In the genomic region with DNA sequence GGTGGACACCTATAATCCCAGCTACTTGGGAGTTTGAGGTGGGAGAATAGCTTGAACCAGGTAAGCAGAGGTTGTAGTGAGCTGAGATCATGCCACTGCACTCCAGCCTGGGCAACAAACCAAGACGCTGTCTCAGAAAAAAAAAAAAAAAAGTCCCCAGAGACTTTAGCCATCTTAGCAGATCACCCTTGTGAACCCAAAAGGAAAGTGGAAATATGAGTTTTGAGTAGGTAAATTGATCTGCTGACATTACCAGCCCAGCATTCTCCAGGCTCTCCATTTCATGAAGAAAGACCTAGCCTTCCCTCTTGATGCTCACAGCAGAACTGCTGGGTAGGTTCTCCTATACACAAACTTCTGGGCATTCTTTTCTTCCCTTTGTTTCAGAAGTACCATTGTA, we compare ENCODE assay signal across 19 cellular contexts.
"Had no signal": no experiment of that assay in that cellular context is flagged by ENCODE, and none has a peak within 500 bp of the region (broad histone marks: within the 10 kb centered on the region; RNA-seq: fewer than 3 reads in every experiment).

No MANE protein-coding gene starts in this region.

- H3K36me3 ChIP-seq: gastrocnemius medialis, heart right ventricle, pancreas, stomach, thoracic aorta had no signal

- H3K4me3 ChIP-seq: dorsolateral prefrontal cortex, gastrocnemius medialis, heart right ventricle, mucosa of descending colon, pancreas, stomach, thoracic aorta had no signal

- H3K9me3 ChIP-seq: gastrocnemius medialis, heart right ventricle, mucosa of descending colon, pancreas, stomach, thoracic aorta had no signal

- DNase-seq: cortex of kidney; dorsolateral prefrontal cortex; effector CD8-positive, alpha-beta T cell; gastrocnemius medialis; heart right ventricle; hypothalamus; kidney glomerular epithelial cell; mammary epithelial cell; mucosa of descending colon; naive thymus-derived CD8-positive, alpha-beta T cell; pancreas; right cardiac atrium; small intestine; stimulated activated CD4-positive, alpha-beta T cell treated with anti-CD3 and anti-CD28 coated beads, Interleukin-12 subunit alpha, Interleukin-12 subunit beta, amount 100 ng/mL, for 4 hours; stimulated activated naive CD4-positive, alpha-beta T cell; stomach; substantia nigra; trophoblast cell had no signal

- H3K27ac ChIP-seq: dorsolateral prefrontal cortex, gastrocnemius medialis, heart right ventricle, pancreas, stomach, thoracic aorta had no signal

- ATAC-seq: gastrocnemius medialis; heart right ventricle; mucosa of descending colon; naive thymus-derived CD8-positive, alpha-beta T cell; pancreas; right cardiac atrium had no signal

- H3K4me1 ChIP-seq: gastrocnemius medialis, heart right ventricle, pancreas, stomach had no signal

- H3K27me3 ChIP-seq: dorsolateral prefrontal cortex, gastrocnemius medialis, heart right ventricle, pancreas, stomach had no signal
